In genomic region chr17:29177871-29178749, GRCh38 we compare ENCODE assay signal across 9 cellular contexts. TPM values are rescaled to one million over a fixed set of nuclear protein-coding genes. Genes with fewer than 3 reads are reported as not detected.
DNase-seq lines count a peak whose midpoint lies in the region; ATAC-seq, FAIRE-seq and TF ChIP-seq lines count a peak whose summit lies in the region.
"Had no signal": no experiment of that assay in that cellular context is flagged by ENCODE, and none has a peak within 500 bp of the region (broad histone marks: within the 10 kb centered on the region; RNA-seq: fewer than 3 reads in every experiment).

No MANE protein-coding gene starts in this region.

- H3K36me3 Mint-ChIP-seq in Caco-2 (ENCODE audit: insufficient read depth, unreplicated experiment), result peaks cover 20% of the 10 kb centered on the region
- no peaks in the 10 kb centered on the region for H3K36me3 Mint-ChIP-seq in osteocyte (ENCODE audit: unreplicated experiment)
- H3K36me3 Mint-ChIP-seq in CD14-positive monocyte, result peaks cover 0 to 3% of the 10 kb centered on the region in 2 donors

- no peak for TF ChIP-seq CTCF in Caco-2 (IDR thresholded peaks at IDR 0.05; ENCODE audit: insufficient read depth in 1 of 2, low read depth in 1 of 2, low read length in 1 of 2, severe bottlenecking in 1 of 2, unreplicated experiment in 1 of 2)
- no peak for TF ChIP-seq CTCF in PC-3 (conservative IDR thresholded peaks at IDR 0.05; ENCODE audit: low read depth, low read length)
- no peak for TF ChIP-seq CTCF in esophagus muscularis mucosa (IDR thresholded peaks at IDR 0.05)
- TF ChIP-seq CTCF in osteocyte (IDR thresholded peaks at IDR 0.05), result no peak
- no peak for TF ChIP-seq CTCF in CD14-positive monocyte (IDR thresholded peaks at IDR 0.05)

- H3K27me3 ChIP-seq in Caco-2 (replicated peaks; ENCODE audit: control insufficient read depth, insufficient read depth, low read length) (no peaks in the 10 kb centered on the region), PC-3 (ENCODE audit: low read length) (no peaks in the 10 kb centered on the region), esophagus muscularis mucosa (no peaks in the 10 kb centered on the region)

- no peak for FAIRE-seq in GM19239 (lab: Jason Lieb, UNC)
- FAIRE-seq: GM18507 had no signal

- no peak for TF ChIP-seq POLR2A in esophagus muscularis mucosa (IDR thresholded peaks at IDR 0.05; ENCODE audit: low read depth)

- peaks cover 3% of the 10 kb centered on the region for H3K27me3 Mint-ChIP-seq in Caco-2 (ENCODE audit: insufficient read depth, unreplicated experiment)
- no peaks in the 10 kb centered on the region for H3K27me3 Mint-ChIP-seq in osteocyte (ENCODE audit: unreplicated experiment)
- H3K27me3 Mint-ChIP-seq in CD14-positive monocyte (ENCODE audit: low read depth in 3 of 3), result peaks cover 4 to 25% (median 24%) of the 10 kb centered on the region in 3 donors

- peak overlapping the region; percentile 81 for H3K27ac ChIP-seq in PC-3 (ENCODE audit: low read length)
- peak overlapping the region; percentile 86 to 89 (median 88) for H3K27ac ChIP-seq in esophagus muscularis mucosa (replicated peaks in 1 of 4)

- H3K9me2 ChIP-seq in PC-3 (replicated peaks; ENCODE audit: low read length), result no peaks in the 10 kb centered on the region

- DNase-seq in Caco-2, result peak; percentile 52 to 81
- DNase-seq in PC-3, result peak; percentile 8
- no peak for DNase-seq in esophagus muscularis mucosa (ENCODE audit: extremely low spot score)
- DNase-seq in osteocyte (ENCODE audit: extremely low spot score, unreplicated experiment), result no peak
- no peak for DNase-seq in GM19239 (ENCODE audit: insufficient read length, low spot score)
- DNase-seq in GM03348 (ENCODE audit: low spot score), result no peak
- no peak for DNase-seq in CD14-positive monocyte (ENCODE audit: low spot score)

- peak overlapping the region; percentile 93 for H3K4me2 ChIP-seq in PC-3 (ENCODE audit: low read length)

- peak overlapping the region; percentile 71 for H3K4me3 ChIP-seq in Caco-2 (ENCODE audit: low read depth, low read length)
- peak overlapping the region; percentile 72 for H3K4me3 ChIP-seq in PC-3 (ENCODE audit: low read length)
- peak overlapping the region in 2 of 4 donors; percentile 63 to 84 for H3K4me3 ChIP-seq in esophagus muscularis mucosa

- H3F3A ChIP-seq in PC-3 (ENCODE audit: low read length, unreplicated experiment), result no peaks in the 10 kb centered on the region

- H2AFZ ChIP-seq in PC-3 (ENCODE audit: low read length), result 0 out of 2 replicates have a peak overlapping the region, but pooled peaks have one; percentile 68

- peak overlapping the region; percentile 49 for H3K9ac ChIP-seq in PC-3 (ENCODE audit: low read length)

- POLR2A ChIA-PET in Caco-2 (lab: Charles Lee), result interaction anchor here (1.0 to 3.1 kb wide), 4 partner anchors 10 to 226 kb away, joined by 3 to 22 read pairs (median 4); partner anchors contain the start of gene PHF12
- POLR2A ChIA-PET in PC-3 (lab: Charles Lee; ENCODE audit: unreplicated experiment), result interaction anchor here (0.6 kb wide), 1 partner anchor 38 kb away, joined by 5 read pairs; no protein-coding TSS in a partner anchor

- peak; percentile 56 for TF ChIP-seq EP300 in esophagus muscularis mucosa (IDR thresholded peaks at IDR 0.05)

- H3K27ac Mint-ChIP-seq in Caco-2 (ENCODE audit: unreplicated experiment), result peak overlapping the region; percentile 93
- peak overlapping the region; percentile 60 for H3K27ac Mint-ChIP-seq in osteocyte (ENCODE audit: unreplicated experiment)
- peak overlapping the region in 1 of 7 donors; percentile 5 for H3K27ac Mint-ChIP-seq in CD14-positive monocyte

- H3K4me3 Mint-ChIP-seq in Caco-2 (ENCODE audit: unreplicated experiment), result peak overlapping the region; percentile 93
- H3K4me3 Mint-ChIP-seq in osteocyte (ENCODE audit: unreplicated experiment), result peak overlapping the region; percentile 69
- H3K4me3 Mint-ChIP-seq in CD14-positive monocyte, result peak overlapping the region in 1 of 2 donors; percentile 64

- H3K79me2 ChIP-seq in PC-3 (ENCODE audit: low read length), result peaks cover 38% of the 10 kb centered on the region

- no peaks in the 10 kb centered on the region for H4K20me1 ChIP-seq in PC-3 (ENCODE audit: low read length)

- H3K36me3 ChIP-seq in Caco-2 (ENCODE audit: control insufficient read depth, insufficient read depth, low read length) (no peaks in the 10 kb centered on the region), PC-3 (ENCODE audit: low read depth, low read length) (no peaks in the 10 kb centered on the region), esophagus muscularis mucosa (peaks cover 0 to 3% (median 0%) of the 10 kb centered on the region in 4 donors)

- no peak for ATAC-seq in PC-3
- no peak for ATAC-seq in HG03159 (IDR thresholded peaks at IDR 0.05; ENCODE audit: unreplicated experiment)

- intact Hi-C loops in Caco-2 (cut with micrococcal nuclease; ENCODE audit: unreplicated experiment), result no loop called here
- intact Hi-C loops in PC-3 (cut with micrococcal nuclease), result loop anchor here (1.0 kb wide), 1 partner anchor 27 kb away; no protein-coding TSS in a partner anchor
- intact Hi-C loops in esophagus muscularis mucosa (cut with DNase I), result loop anchor here (2.0 kb wide), 1 partner anchor 27 kb away; no protein-coding TSS in a partner anchor
- intact Hi-C loops in CD14-positive monocyte (cut with micrococcal nuclease), result loop anchor here in 1 of 2 donors (2.0 kb wide), 1 partner anchor 23 kb away; no protein-coding TSS in a partner anchor

- H3K9me3 Mint-ChIP-seq in Caco-2 (ENCODE audit: unreplicated experiment), result no peaks in the 10 kb centered on the region
- H3K9me3 Mint-ChIP-seq in osteocyte (ENCODE audit: unreplicated experiment), result peaks cover 4% of the 10 kb centered on the region
- H3K9me3 Mint-ChIP-seq in CD14-positive monocyte, result peaks cover 0 to 2% (median 0%) of the 10 kb centered on the region in 7 donors

- CTCF ChIA-PET in Caco-2 (lab: Charles Lee), result interaction anchor here (1.4 to 8.0 kb wide), 7 partner anchors 20 to 166 kb away, joined by 3 to 449 read pairs (median 22); no protein-coding TSS in a partner anchor
- CTCF ChIA-PET in PC-3 (lab: Charles Lee), result interaction anchor here (0.6 to 3.2 kb wide), 3 partner anchors 18 to 29 kb away, joined by 3 to 34 read pairs (median 5); no protein-coding TSS in a partner anchor

- H3K9me3 ChIP-seq in Caco-2 (no peaks in the 10 kb centered on the region), PC-3 (ENCODE audit: low read length) (no peaks in the 10 kb centered on the region), esophagus muscularis mucosa (no peaks in the 10 kb centered on the region)

- WGBS in esophagus muscularis mucosa, result 74% methylated on average over 4 of the region's 4 CpGs

- H3K4me1 Mint-ChIP-seq in Caco-2 (ENCODE audit: low read depth, unreplicated experiment) (peaks cover 21% of the 10 kb centered on the region), osteocyte (ENCODE audit: unreplicated experiment) (peaks cover 39% of the 10 kb centered on the region), CD14-positive monocyte (peaks cover 44% of the 10 kb centered on the region)

- BruUV-seq in Caco-2 (replicated peaks; lab: Mats Ljungman, UMichigan), result no TSS peak
- no TSS peak for BruUV-seq in PC-3 (replicated peaks; lab: Mats Ljungman, UMichigan)

- peaks cover 31% of the 10 kb centered on the region for H3K4me1 ChIP-seq in Caco-2
- H3K4me1 ChIP-seq in PC-3 (ENCODE audit: insufficient read depth, low read length), result peaks cover 44% of the 10 kb centered on the region
- peaks cover 45 to 56% (median 55%) of the 10 kb centered on the region in 4 donors for H3K4me1 ChIP-seq in esophagus muscularis mucosa

RNA-seq across cellular contexts. Expression of gene MYO18A, which starts 2.1 kb away (rescaled TPM):
- total RNA-seq in Caco-2 (2022) (47.1 and 55.5 TPM in 2 replicates), PC-3 (2014; rRNA removed) (28.0 and 36.1 TPM in 2 replicates), esophagus muscularis mucosa (10 to 100 TPM; 46.7 to 82.7 (median 64.6) TPM), osteocyte (27.8 and 28.8 TPM in 2 replicates)
- polyA plus RNA-seq in CD14-positive monocyte, result 10 to 100 TPM in 1 of 2 donors, 1 to 10 TPM in 1; 6.3 to 11.0 TPM

Comparison
In these comparisons a context has a peak if more than half of its experiments do, and no peak if none do; other contexts are left out.
1. DNase-seq: peak in Caco-2 (2 of 2) and PC-3 (single experiment); none in esophagus muscularis mucosa (single experiment), osteocyte (single experiment), GM19239 (single experiment), GM03348 (single experiment) and CD14-positive monocyte (single experiment).